In the genomic region with DNA sequence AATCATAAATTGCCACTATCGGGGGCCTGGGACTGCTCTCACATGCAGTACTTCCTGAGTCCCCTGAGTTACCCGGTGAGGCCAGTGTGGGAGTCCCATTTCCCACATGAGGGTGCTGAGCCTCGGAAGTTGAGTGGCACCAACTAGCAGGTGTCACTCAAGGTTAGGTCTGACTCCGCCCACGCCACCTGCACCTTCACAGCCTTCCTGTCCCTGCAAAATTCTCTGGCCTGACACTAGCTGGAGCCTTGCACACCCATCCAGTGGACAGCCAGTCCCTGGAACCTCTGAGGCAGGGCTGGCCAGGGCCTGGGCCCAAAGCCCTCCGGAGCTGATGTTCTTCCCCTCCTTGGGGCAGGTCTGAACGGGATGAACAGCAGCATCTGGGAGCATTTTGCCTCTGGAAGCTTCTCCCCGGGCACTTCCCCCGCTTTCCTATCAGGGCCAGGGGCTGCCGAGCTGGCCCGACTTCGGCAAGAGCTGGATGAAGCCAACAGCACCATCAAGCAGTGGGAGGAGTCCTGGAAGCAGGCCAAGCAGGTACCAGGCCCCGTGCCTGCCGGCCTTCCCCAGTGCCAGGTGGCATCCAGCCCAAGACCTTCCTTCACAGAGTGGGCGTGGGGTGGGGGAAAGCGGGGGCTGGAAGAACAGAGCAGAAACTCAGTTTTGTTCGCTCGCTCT, we compare ENCODE assay signal across 9 cellular contexts. TPM values are rescaled to one million over a fixed set of nuclear protein-coding genes. Genes with fewer than 3 reads are reported as not detected.
DNase-seq lines count a peak whose midpoint lies in the region; ATAC-seq, FAIRE-seq and TF ChIP-seq lines count a peak whose summit lies in the region.
"Had no signal": no experiment of that assay in that cellular context is flagged by ENCODE, and none has a peak within 500 bp of the region (broad histone marks: within the 10 kb centered on the region; RNA-seq: fewer than 3 reads in every experiment).

No MANE protein-coding gene starts in this region.

- H3K36me3 ChIP-seq in CD8-positive, alpha-beta memory T cell (ENCODE audit: insufficient read depth, low read length) = peaks cover 10% of the 10 kb centered on the region
- H3K36me3 ChIP-seq in lung (ENCODE audit: control insufficient read depth in 2 of 2, insufficient read depth in 2 of 2, low read length in 2 of 2) = peaks cover 5 to 82% of the 10 kb centered on the region in 2 donors

- no peaks in the 10 kb centered on the region for H3K27me3 ChIP-seq in CD8-positive, alpha-beta memory T cell (ENCODE audit: insufficient read depth, low read length, poor library complexity, severe bottlenecking)
- no peaks in the 10 kb centered on the region for H3K27me3 ChIP-seq in lung (ENCODE audit: control insufficient read depth, insufficient read depth)
- H3K27me3 ChIP-seq in foreskin keratinocyte = no peaks in the 10 kb centered on the region

- no peak for FAIRE-seq in GM19239 (lab: Jason Lieb, UNC)

- no peak overlapping the region for H3K27ac ChIP-seq in CD8-positive, alpha-beta memory T cell (ENCODE audit: low read depth, low read length)
- H3K27ac ChIP-seq in lung (ENCODE audit: low read depth in 1 of 2, low read length in 1 of 2) = no peak overlapping the region
- H3K27ac ChIP-seq in foreskin keratinocyte = no peak overlapping the region

- peak; percentile 50 to 56 for ATAC-seq in activated T-cell treated with anti-CD3 and anti-CD28 coated beads, Interleukin-2, amount 50 U/mL, for 4 hours
- ATAC-seq in lung (ENCODE audit: insufficient read depth, low FRiP score) (no peak), GM18870 (IDR thresholded peaks at IDR 0.05; ENCODE audit: unreplicated experiment) (no peak), foreskin keratinocyte (no peak)

- H3K4me3 Mint-ChIP-seq in CD8-positive, alpha-beta memory T cell = peak overlapping the region in 1 of 7 donors; percentile 10
- no peak overlapping the region for H3K4me3 Mint-ChIP-seq in activated T-cell treated with anti-CD3 and anti-CD28 coated beads, Interleukin-2, amount 50 U/mL, for 4 hours

- H3K36me3 Mint-ChIP-seq in CD8-positive, alpha-beta memory T cell = peaks cover 0 to 71% (median 7%) of the 10 kb centered on the region in 3 donors
- peaks cover 12% of the 10 kb centered on the region for H3K36me3 Mint-ChIP-seq in activated T-cell treated with anti-CD3 and anti-CD28 coated beads, Interleukin-2, amount 50 U/mL, for 4 hours (ENCODE audit: insufficient read depth)

- H3K4me3 ChIP-seq in CD8-positive, alpha-beta memory T cell (ENCODE audit: low read length) = no peak overlapping the region
- no peak overlapping the region for H3K4me3 ChIP-seq in lung

- TF ChIP-seq CTCF in lung (IDR thresholded peaks at IDR 0.05; ENCODE audit: control extremely low read depth, extremely low read depth) = no peak
- no peak for TF ChIP-seq CTCF in foreskin keratinocyte (conservative IDR thresholded peaks at IDR 0.05)

- H3K9me3 Mint-ChIP-seq in CD8-positive, alpha-beta memory T cell = no peaks in the 10 kb centered on the region
- H3K9me3 Mint-ChIP-seq in activated T-cell treated with anti-CD3 and anti-CD28 coated beads, Interleukin-2, amount 50 U/mL, for 4 hours = no peaks in the 10 kb centered on the region

- CTCF ChIA-PET in CD8-positive, alpha-beta memory T cell (lab: Charles Lee) = interaction anchor here (0.9 to 1.8 kb wide), 5 partner anchors 15 to 74 kb away, joined by 3 to 5 read pairs (median 3); partner anchors contain the start of gene GALK1

- no peaks in the 10 kb centered on the region for H3K27me3 Mint-ChIP-seq in CD8-positive, alpha-beta memory T cell
- H3K27me3 Mint-ChIP-seq in activated T-cell treated with anti-CD3 and anti-CD28 coated beads, Interleukin-2, amount 50 U/mL, for 4 hours (ENCODE audit: low read depth) = no peaks in the 10 kb centered on the region

- no peaks in the 10 kb centered on the region for H3K9me3 ChIP-seq in CD8-positive, alpha-beta memory T cell (ENCODE audit: low read length)
- no peaks in the 10 kb centered on the region for H3K9me3 ChIP-seq in lung (ENCODE audit: control insufficient read depth in 2 of 2, insufficient read depth in 1 of 2, low read length in 1 of 2)

- 65 to 67% methylated on average over 18 of the region's 18 CpGs for WGBS in lung, 2 donors

- POLR2A ChIA-PET in CD8-positive, alpha-beta memory T cell (lab: Charles Lee) = interaction anchor here (1.2 to 1.9 kb wide), 4 partner anchors 19 to 57 kb away, joined by 3 to 7 read pairs (median 3); partner anchors contain the start of gene GALK1

- DNase-seq in CD8-positive, alpha-beta memory T cell = peak in 2 of 5 donors; percentile 30 to 47
- DNase-seq in NCI-H1694 (lab: John Stamatoyannopoulos, UW) (peak; percentile 30), lung (ENCODE audit: low spot score) (peak; percentile 52), GM19239 (ENCODE audit: insufficient read length, low spot score) (no peak), foreskin keratinocyte (no peak)
- DNase-seq in activated T-cell treated with anti-CD3 and anti-CD28 coated beads, Interleukin-2, amount 50 U/mL, for 4 hours = peak; percentile 27
- DNase-seq in activated CD4-positive, CD25-positive, alpha-beta regulatory T cell (lab: John Stamatoyannopoulos, UW) = no peak
- DNase-seq: occipital lobe had no signal

- peak overlapping the region; percentile 39 to 96 (median 90) for H3K27ac Mint-ChIP-seq in CD8-positive, alpha-beta memory T cell

- H3K4me1 Mint-ChIP-seq in CD8-positive, alpha-beta memory T cell = peaks cover 16 to 23% (median 22%) of the 10 kb centered on the region in 3 donors
- H3K4me1 Mint-ChIP-seq in activated T-cell treated with anti-CD3 and anti-CD28 coated beads, Interleukin-2, amount 50 U/mL, for 4 hours (ENCODE audit: low read depth) = peaks cover 17% of the 10 kb centered on the region

- H3K4me1 ChIP-seq in CD8-positive, alpha-beta memory T cell (ENCODE audit: insufficient read depth, low read length) = peaks cover 17% of the 10 kb centered on the region
- H3K4me1 ChIP-seq in lung (ENCODE audit: control insufficient read depth in 2 of 2, insufficient read depth in 2 of 2, low read length in 2 of 2) (no peaks in the 10 kb centered on the region), foreskin keratinocyte (no peaks in the 10 kb centered on the region)

RNA-seq across cellular contexts. Expression of gene UNC13D, which starts 21.9 kb away (rescaled TPM):
- 100 to 1,000 TPM; 143 to 154 TPM for total RNA-seq in CD8-positive, alpha-beta memory T cell
- 90.3 TPM for polyA plus RNA-seq in CD8-positive, alpha-beta memory T cell
- total RNA-seq in activated T-cell treated with anti-CD3 and anti-CD28 coated beads, Interleukin-2, amount 50 U/mL, for 4 hours = 100 to 1,000 TPM; 122 to 146 (median 124) TPM
- 100 to 1,000 TPM in 1 of 2 donors, 10 to 100 TPM in 1; 56.6 to 110 TPM for total RNA-seq in lung
- polyA plus RNA-seq in lung = 10 to 100 TPM; 61.2 to 85.2 TPM
- 0.53 and 1.0 TPM in 2 replicates for total RNA-seq in foreskin keratinocyte
- polyA plus RNA-seq in foreskin keratinocyte = 0.80 and 0.82 TPM in 2 replicates

RNA-seq across cellular contexts. Expression of gene WBP2, which starts 32.9 kb away (rescaled TPM):
- 10 to 100 TPM; 47.5 to 53.2 TPM for total RNA-seq in CD8-positive, alpha-beta memory T cell
- 129 TPM for polyA plus RNA-seq in CD8-positive, alpha-beta memory T cell
- total RNA-seq in activated T-cell treated with anti-CD3 and anti-CD28 coated beads, Interleukin-2, amount 50 U/mL, for 4 hours = 10 to 100 TPM; 31.0 to 47.8 (median 44.5) TPM
- 100 to 1,000 TPM in 1 of 2 donors, 10 to 100 TPM in 1; 67.2 to 127 TPM for total RNA-seq in lung
- 100 to 1,000 TPM; 143 to 195 TPM for polyA plus RNA-seq in lung
- total RNA-seq in foreskin keratinocyte = 38.6 and 42.2 TPM in 2 replicates
- polyA plus RNA-seq in foreskin keratinocyte = 73.9 and 74.2 TPM in 2 replicates

RNA-seq across cellular contexts. Expression of gene UNK, which starts 37.7 kb away (rescaled TPM):
- total RNA-seq in CD8-positive, alpha-beta memory T cell = 10 to 100 TPM; 24.4 to 29.3 TPM
- polyA plus RNA-seq in CD8-positive, alpha-beta memory T cell = 32.8 TPM
- 10 to 100 TPM; 21.0 to 24.5 (median 22.6) TPM for total RNA-seq in activated T-cell treated with anti-CD3 and anti-CD28 coated beads, Interleukin-2, amount 50 U/mL, for 4 hours
- total RNA-seq in lung = 10 to 100 TPM; 32.8 to 72.4 TPM
- polyA plus RNA-seq in lung = 10 to 100 TPM; 15.5 to 18.7 TPM
- total RNA-seq in foreskin keratinocyte = 15.0 and 16.3 TPM in 2 replicates
- 11.3 and 12.7 TPM in 2 replicates for polyA plus RNA-seq in foreskin keratinocyte

RNA-seq across cellular contexts. Expression of gene TRIM47, which starts 56.1 kb away (rescaled TPM):
- 10 to 100 TPM; 12.6 to 14.1 TPM for total RNA-seq in CD8-positive, alpha-beta memory T cell
- polyA plus RNA-seq in CD8-positive, alpha-beta memory T cell = 17.6 TPM
- 10 to 100 TPM; 12.8 to 18.1 (median 14.5) TPM for total RNA-seq in activated T-cell treated with anti-CD3 and anti-CD28 coated beads, Interleukin-2, amount 50 U/mL, for 4 hours
- total RNA-seq in lung = 10 to 100 TPM; 23.5 to 78.3 TPM
- polyA plus RNA-seq in lung = 10 to 100 TPM; 22.9 to 32.4 TPM
- 41.4 and 55.6 TPM in 2 replicates for total RNA-seq in foreskin keratinocyte
- polyA plus RNA-seq in foreskin keratinocyte = 49.7 and 50.2 TPM in 2 replicates

RNA-seq across cellular contexts. Expression of gene GALK1, which starts 57.3 kb away (rescaled TPM):
- 10 to 100 TPM; 33.2 to 39.7 TPM for total RNA-seq in CD8-positive, alpha-beta memory T cell
- polyA plus RNA-seq in CD8-positive, alpha-beta memory T cell = 19.7 TPM
- 10 to 100 TPM; 16.9 to 23.5 (median 21.3) TPM for total RNA-seq in activated T-cell treated with anti-CD3 and anti-CD28 coated beads, Interleukin-2, amount 50 U/mL, for 4 hours
- total RNA-seq in lung (10 to 100 TPM; 23.0 to 52.9 TPM), foreskin keratinocyte (6.8 and 8.3 TPM in 2 replicates)
- polyA plus RNA-seq in lung (10 to 100 TPM; 35.2 to 70.5 TPM), foreskin keratinocyte (5.3 and 7.8 TPM in 2 replicates)

Comparison
In these comparisons a context has a peak if more than half of its experiments do, and no peak if none do; other contexts are left out.
1. DNase-seq: peak in NCI-H1694 (single experiment), activated T-cell treated with anti-CD3 and anti-CD28 coated beads, Interleukin-2, amount 50 U/mL, for 4 hours (single experiment) and lung (single experiment); none in GM19239 (single experiment), activated CD4-positive, CD25-positive, alpha-beta regulatory T cell (0 of 4) and foreskin keratinocyte (0 of 2).
2. ATAC-seq: peak in activated T-cell treated with anti-CD3 and anti-CD28 coated beads, Interleukin-2, amount 50 U/mL, for 4 hours (2 of 2); none in lung (single experiment), GM18870 (single experiment) and foreskin keratinocyte (single experiment).
3. RNA of gene UNC13D, which starts 21.9 kb away (total RNA-seq): 143 to 154 TPM in CD8-positive, alpha-beta memory T cell, 122 to 146 TPM in activated T-cell treated with anti-CD3 and anti-CD28 coated beads, Interleukin-2, amount 50 U/mL, for 4 hours and 56.6 to 110 TPM in lung; 0.53 to 1.0 TPM in foreskin keratinocyte; every median in the first group is over 10 times any median in the second.